ENCODE assay signal across 1 cellular context in the genomic region with DNA sequence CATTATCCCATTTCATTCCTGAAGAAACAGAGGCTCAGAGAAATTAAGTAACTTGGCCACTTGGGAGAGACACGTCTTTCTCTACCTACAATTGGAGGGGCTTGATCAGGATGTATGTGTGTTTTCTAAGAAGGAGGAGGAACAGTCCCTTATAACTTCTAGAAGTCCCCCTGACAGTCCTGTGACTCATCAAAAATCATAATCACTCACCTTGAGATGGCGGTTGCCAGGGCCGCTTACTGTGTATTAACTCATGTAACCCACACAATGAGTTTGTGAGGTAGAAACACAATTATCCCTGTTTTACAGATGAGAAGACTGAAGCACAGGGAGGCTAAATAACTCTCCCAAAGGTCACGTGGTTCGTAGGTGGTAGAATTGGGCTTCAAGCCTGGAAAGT.
TF ChIP-seq lines count a peak whose summit lies in the region.

No MANE protein-coding gene starts in this region.

TF ChIP-seq in K562, 482 proteins besides CTCF, POLR2A, EP300 and RAD21:
- no peak for TF ChIP-seq NCOA4 (IDR thresholded peaks at IDR 0.05; ENCODE audit: partially characterized antibody)
- no peak for TF ChIP-seq ZKSCAN8 (CRISPR knock-in tag; IDR thresholded peaks at IDR 0.05)
- TF ChIP-seq FOSL1 (tag; conservative IDR thresholded peaks at IDR 0.05) = peak; percentile 40
- TF ChIP-seq, protein P1, sequence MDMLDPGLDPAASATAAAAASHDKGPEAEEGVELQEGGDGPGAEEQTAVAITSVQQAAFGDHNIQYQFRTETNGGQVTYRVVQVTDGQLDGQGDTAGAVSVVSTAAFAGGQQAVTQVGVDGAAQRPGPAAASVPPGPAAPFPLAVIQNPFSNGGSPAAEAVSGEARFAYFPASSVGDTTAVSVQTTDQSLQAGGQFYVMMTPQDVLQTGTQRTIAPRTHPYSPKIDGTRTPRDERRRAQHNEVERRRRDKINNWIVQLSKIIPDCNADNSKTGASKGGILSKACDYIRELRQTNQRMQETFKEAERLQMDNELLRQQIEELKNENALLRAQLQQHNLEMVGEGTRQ (CRISPR knock-in tag; IDR thresholded peaks at IDR 0.05) = peak; percentile 35; the same call in 1 of the 2 replicates
- no peak for TF ChIP-seq GABPB1 (CRISPR knock-in tag; IDR thresholded peaks at IDR 0.05)
- TF ChIP-seq, protein P2, sequence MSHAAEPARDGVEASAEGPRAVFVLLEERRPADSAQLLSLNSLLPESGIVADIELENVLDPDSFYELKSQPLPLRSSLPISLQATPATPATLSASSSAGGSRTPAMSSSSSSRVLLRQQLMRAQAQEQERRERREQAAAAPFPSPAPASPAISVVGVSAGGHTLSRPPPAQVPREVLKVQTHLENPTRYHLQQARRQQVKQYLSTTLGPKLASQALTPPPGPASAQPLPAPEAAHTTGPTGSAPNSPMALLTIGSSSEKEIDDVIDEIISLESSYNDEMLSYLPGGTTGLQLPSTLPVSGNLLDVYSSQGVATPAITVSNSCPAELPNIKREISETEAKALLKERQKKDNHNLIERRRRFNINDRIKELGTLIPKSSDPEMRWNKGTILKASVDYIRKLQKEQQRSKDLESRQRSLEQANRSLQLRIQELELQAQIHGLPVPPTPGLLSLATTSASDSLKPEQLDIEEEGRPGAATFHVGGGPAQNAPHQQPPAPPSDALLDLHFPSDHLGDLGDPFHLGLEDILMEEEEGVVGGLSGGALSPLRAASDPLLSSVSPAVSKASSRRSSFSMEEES (CRISPR knock-in tag; IDR thresholded peaks at IDR 0.05) = peak; percentile 72
- TF ChIP-seq TRIM24 (IDR thresholded peaks at IDR 0.05) = peak in 1 of 2 experiments; percentile 11; a peak in 1 of 4 replicates
- TF ChIP-seq MAFF (IDR thresholded peaks at IDR 0.05; ENCODE audit: low read length) = peak; percentile 17; the same call in 1 of the 2 replicates
- TF ChIP-seq RBM22 (IDR thresholded peaks at IDR 0.05; ENCODE audit: low read depth, low read length, poor library complexity, severe bottlenecking) = no peak
- TF ChIP-seq NFE2 (IDR thresholded peaks at IDR 0.05; ENCODE audit: low read depth) = peak; percentile 47
- no peak for TF ChIP-seq ZNF232 (CRISPR knock-in tag; IDR thresholded peaks at IDR 0.05)
- no peak for TF ChIP-seq ZNF551 (CRISPR knock-in tag; IDR thresholded peaks at IDR 0.05)
- TF ChIP-seq ZNF717 (CRISPR knock-in tag; IDR thresholded peaks at IDR 0.05) = no peak
- TF ChIP-seq BCOR (IDR thresholded peaks at IDR 0.05) = no peak
- TF ChIP-seq EHMT2 (IDR thresholded peaks at IDR 0.05) = no peak
- peak; percentile 13; the same call in 1 of the 2 replicates for TF ChIP-seq C11orf30 (IDR thresholded peaks at IDR 0.05; ENCODE audit: low read depth)
- TF ChIP-seq KAT7 (CRISPR knock-in tag; IDR thresholded peaks at IDR 0.05; ENCODE audit: borderline replicate concordance) = no peak
- TF ChIP-seq, protein P3, sequence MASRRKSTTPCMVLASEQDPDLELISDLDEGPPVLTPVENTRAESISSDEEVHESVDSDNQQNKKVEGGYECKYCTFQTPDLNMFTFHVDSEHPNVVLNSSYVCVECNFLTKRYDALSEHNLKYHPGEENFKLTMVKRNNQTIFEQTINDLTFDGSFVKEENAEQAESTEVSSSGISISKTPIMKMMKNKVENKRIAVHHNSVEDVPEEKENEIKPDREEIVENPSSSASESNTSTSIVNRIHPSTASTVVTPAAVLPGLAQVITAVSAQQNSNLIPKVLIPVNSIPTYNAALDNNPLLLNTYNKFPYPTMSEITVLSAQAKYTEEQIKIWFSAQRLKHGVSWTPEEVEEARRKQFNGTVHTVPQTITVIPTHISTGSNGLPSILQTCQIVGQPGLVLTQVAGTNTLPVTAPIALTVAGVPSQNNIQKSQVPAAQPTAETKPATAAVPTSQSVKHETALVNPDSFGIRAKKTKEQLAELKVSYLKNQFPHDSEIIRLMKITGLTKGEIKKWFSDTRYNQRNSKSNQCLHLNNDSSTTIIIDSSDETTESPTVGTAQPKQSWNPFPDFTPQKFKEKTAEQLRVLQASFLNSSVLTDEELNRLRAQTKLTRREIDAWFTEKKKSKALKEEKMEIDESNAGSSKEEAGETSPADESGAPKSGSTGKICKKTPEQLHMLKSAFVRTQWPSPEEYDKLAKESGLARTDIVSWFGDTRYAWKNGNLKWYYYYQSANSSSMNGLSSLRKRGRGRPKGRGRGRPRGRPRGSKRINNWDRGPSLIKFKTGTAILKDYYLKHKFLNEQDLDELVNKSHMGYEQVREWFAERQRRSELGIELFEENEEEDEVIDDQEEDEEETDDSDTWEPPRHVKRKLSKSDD (conservative IDR thresholded peaks at IDR 0.05; ENCODE audit: low read length) = no peak
- TF ChIP-seq RAD51 (IDR thresholded peaks at IDR 0.05; ENCODE audit: borderline replicate concordance, low read depth) = peak; percentile 31; the same call in 1 of the 2 replicates
- TF ChIP-seq CHCHD3 (CRISPR knock-in tag; IDR thresholded peaks at IDR 0.05) = no peak
- no peak for TF ChIP-seq MCM5 (IDR thresholded peaks at IDR 0.05; ENCODE audit: low read depth)
- no peak for TF ChIP-seq HDAC2 (IDR thresholded peaks at IDR 0.05)
